ENCODE assay signal across 8 cellular contexts in the genomic region with DNA sequence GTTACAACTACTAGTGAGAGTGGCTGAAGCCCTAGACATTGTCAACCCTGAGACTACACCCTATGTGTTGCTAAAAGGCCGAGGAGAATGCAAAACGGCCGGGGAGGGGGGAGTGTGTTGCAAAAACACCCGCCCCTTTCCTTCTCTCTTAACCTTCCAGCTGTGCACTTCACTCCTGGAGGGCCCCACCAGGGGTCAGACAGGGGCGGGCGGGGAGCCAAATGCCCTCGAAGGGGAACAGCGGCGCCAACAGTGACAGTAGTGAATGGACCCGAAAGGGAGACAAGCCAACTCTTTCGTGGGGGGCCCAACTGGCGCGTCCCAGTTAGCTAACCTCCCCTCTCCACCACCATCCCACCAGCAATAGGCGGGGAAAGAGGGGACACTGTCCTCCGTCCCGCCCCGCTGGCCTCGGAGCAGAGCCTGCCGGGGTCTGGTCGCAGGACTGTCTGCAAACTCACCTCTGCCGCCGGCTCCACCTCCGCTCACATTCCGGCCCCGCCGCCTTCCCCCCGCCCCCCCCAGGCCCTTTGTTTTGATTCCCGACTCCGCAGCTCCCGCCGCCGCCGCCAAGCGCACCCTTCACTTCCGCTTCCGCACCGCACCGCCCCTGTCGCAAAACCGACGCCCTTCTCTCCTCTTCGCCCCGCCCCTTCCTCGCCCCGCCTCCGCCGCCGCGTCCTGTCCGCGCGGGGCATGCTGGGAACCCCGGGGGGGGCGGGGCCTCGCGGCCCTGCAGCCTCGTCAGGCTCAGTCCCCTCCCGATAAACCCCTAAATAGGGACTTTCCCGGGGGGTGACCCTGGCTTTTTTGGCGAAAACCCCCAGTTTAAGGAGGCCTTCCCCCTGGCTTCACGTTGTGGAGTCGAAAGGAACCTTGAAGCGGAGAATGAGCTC. TPM values are rescaled to one million over a fixed set of nuclear protein-coding genes. Genes with fewer than 3 reads are reported as not detected.
A peak's percentile ranks its signal among the peaks of the same experiment; 100 is the strongest.
DNase-seq lines count a peak whose midpoint lies in the region; ATAC-seq and TF ChIP-seq lines count a peak whose summit lies in the region.

A gene with protein sequence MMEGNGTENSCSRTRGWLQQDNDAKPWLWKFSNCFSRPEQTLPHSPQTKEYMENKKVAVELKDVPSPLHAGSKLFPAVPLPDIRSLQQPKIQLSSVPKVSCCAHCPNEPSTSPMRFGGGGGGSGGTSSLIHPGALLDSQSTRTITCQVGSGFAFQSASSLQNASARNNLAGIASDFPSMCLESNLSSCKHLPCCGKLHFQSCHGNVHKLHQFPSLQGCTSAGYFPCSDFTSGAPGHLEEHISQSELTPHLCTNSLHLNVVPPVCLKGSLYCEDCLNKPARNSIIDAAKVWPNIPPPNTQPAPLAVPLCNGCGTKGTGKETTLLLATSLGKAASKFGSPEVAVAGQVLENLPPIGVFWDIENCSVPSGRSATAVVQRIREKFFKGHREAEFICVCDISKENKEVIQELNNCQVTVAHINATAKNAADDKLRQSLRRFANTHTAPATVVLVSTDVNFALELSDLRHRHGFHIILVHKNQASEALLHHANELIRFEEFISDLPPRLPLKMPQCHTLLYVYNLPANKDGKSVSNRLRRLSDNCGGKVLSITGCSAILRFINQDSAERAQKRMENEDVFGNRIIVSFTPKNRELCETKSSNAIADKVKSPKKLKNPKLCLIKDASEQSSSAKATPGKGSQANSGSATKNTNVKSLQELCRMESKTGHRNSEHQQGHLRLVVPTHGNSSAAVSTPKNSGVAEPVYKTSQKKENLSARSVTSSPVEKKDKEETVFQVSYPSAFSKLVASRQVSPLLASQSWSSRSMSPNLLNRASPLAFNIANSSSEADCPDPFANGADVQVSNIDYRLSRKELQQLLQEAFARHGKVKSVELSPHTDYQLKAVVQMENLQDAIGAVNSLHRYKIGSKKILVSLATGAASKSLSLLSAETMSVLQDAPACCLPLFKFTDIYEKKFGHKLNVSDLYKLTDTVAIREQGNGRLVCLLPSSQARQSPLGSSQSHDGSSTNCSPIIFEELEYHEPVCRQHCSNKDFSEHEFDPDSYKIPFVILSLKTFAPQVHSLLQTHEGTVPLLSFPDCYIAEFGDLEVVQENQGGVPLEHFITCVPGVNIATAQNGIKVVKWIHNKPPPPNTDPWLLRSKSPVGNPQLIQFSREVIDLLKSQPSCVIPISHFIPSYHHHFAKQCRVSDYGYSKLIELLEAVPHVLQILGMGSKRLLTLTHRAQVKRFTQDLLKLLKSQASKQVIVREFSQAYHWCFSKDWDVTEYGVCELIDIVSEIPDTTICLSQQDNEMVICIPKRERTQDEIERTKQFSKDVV (N-terminal part only) (minus strand): TSS at position 598 of the 896 bp plus-strand sequence. CDS start 3,921 bp downstream, outside the sequence.

- H3K27me3 Mint-ChIP-seq in naive B cell: no peaks in the 10 kb centered on the region

- peak within 1 kb of the TSS; percentile 99 for H3K27ac ChIP-seq in DND-41 (ENCODE audit: low read length)
- peak within 1 kb of the TSS; percentile 100 for H3K27ac ChIP-seq in GM23248
- peak within 1 kb of the TSS; percentile 97 to 100 (median 100) for H3K27ac ChIP-seq in esophagus squamous epithelium

- H3K9me3 Mint-ChIP-seq in naive B cell: no peaks in the 10 kb centered on the region
- H3K9me3 Mint-ChIP-seq in stimulated activated effector memory CD8-positive, alpha-beta T cell treated with anti-CD3 and anti-CD28 coated beads, Interleukin-12 subunit alpha, Interleukin-12 subunit beta, amount 100 ng/mL, for 72 hours: no peaks in the 10 kb centered on the region

- in situ Hi-C loops in GM23248 (cut with MboI): no loop called here

- WGBS in GM23248 (ENCODE audit: low coverage in 1 of 2, low lambda C conversion rate in 2 of 2, missing lambda C conversion rate in 2 of 2), 2 experiments: 1 to 2% methylated on average over 26 to 57 of the region's 63 CpGs
- 1 to 3% methylated on average over 11 to 15 of the region's 63 CpGs for WGBS in esophagus squamous epithelium, 2 donors

- peaks cover 51% of the 10 kb centered on the region for H3K79me2 ChIP-seq in DND-41 (ENCODE audit: insufficient read depth, low read length)
- H3K79me2 ChIP-seq in GM23248 (ENCODE audit: insufficient read depth): peaks cover 50% of the 10 kb centered on the region

- H3K9ac ChIP-seq in DND-41 (ENCODE audit: low read depth, low read length): peak within 1 kb of the TSS; percentile 90
- peak within 1 kb of the TSS; percentile 100 for H3K9ac ChIP-seq in GM23248

- intact Hi-C loops in esophagus squamous epithelium (cut with DNase I): no loop called here

- H3K4me1 Mint-ChIP-seq in naive B cell: peaks cover 31 to 46% (median 37%) of the 10 kb centered on the region in 3 donors
- peaks cover 34% of the 10 kb centered on the region for H3K4me1 Mint-ChIP-seq in stimulated activated effector memory CD8-positive, alpha-beta T cell treated with anti-CD3 and anti-CD28 coated beads, Interleukin-12 subunit alpha, Interleukin-12 subunit beta, amount 100 ng/mL, for 72 hours

- ATAC-seq in DND-41 (ENCODE audit: insufficient read depth, low read depth) (peak; percentile 80), naive B cell (ENCODE audit: low read depth in 2 of 2) (peak; percentile 71 to 72)
- peak; percentile 81 for ATAC-seq in stimulated activated effector memory CD8-positive, alpha-beta T cell treated with anti-CD3 and anti-CD28 coated beads, Interleukin-12 subunit alpha, Interleukin-12 subunit beta, amount 100 ng/mL, for 72 hours

- H3K27me3 ChIP-seq in DND-41 (ENCODE audit: insufficient read depth, low read length, poor library complexity) (no peaks in the 10 kb centered on the region), GM23248 (replicated peaks; ENCODE audit: insufficient read depth) (no peaks in the 10 kb centered on the region), esophagus squamous epithelium (no peaks in the 10 kb centered on the region)

- DNase-seq in DND-41 (peak; percentile 98), GM23248 (peak; percentile 98), Kasumi-1 (lab: John Stamatoyannopoulos, UW) (peak; percentile 56 to 62), RKO (ENCODE audit: low spot score) (peak; percentile 94), activated T-helper 1 cell treated with Interleukin-2 at 50 U/mL for 16 hours (ENCODE audit: low read depth) (peak; percentile 100), esophagus squamous epithelium (lab: John Stamatoyannopoulos, UW) (peak; percentile 91), naive B cell (peak; percentile 100)
- peak; percentile 99 to 100 for DNase-seq in stimulated activated effector memory CD8-positive, alpha-beta T cell treated with anti-CD3 and anti-CD28 coated beads, Interleukin-12 subunit alpha, Interleukin-12 subunit beta, amount 100 ng/mL, for 72 hours (ENCODE audit: low spot score in 2 of 2)

- no peaks in the 10 kb centered on the region for H3K9me2 ChIP-seq in GM23248 (ENCODE audit: insufficient read depth)

- TF ChIP-seq CTCF in DND-41 (IDR thresholded peaks at IDR 0.05; ENCODE audit: borderline replicate concordance, extremely low read depth, low read length, poor library complexity, severe bottlenecking) (peak; percentile 54), esophagus squamous epithelium (IDR thresholded peaks at IDR 0.05) (peak in 5 of 6 experiments; percentile 10 to 34 (median 29))

- peak within 1 kb of the TSS; percentile 96 for H3K4me2 ChIP-seq in DND-41 (ENCODE audit: insufficient read depth, low read length)
- H3K4me2 ChIP-seq in GM23248 (ENCODE audit: unreplicated experiment): peak within 1 kb of the TSS; percentile 99

- H3F3A ChIP-seq in GM23248 (ENCODE audit: insufficient read depth): peaks cover 31% of the 10 kb centered on the region

- H3K4me1 ChIP-seq in DND-41 (ENCODE audit: insufficient read depth, low read length): peaks cover 31% of the 10 kb centered on the region
- peaks cover 27% of the 10 kb centered on the region for H3K4me1 ChIP-seq in GM23248 (ENCODE audit: insufficient read depth)
- H3K4me1 ChIP-seq in esophagus squamous epithelium: peaks cover 8 to 39% (median 17%) of the 10 kb centered on the region in 3 donors

- peaks cover 0 to 7% of the 10 kb centered on the region in 2 donors for H3K36me3 Mint-ChIP-seq in naive B cell
- peaks cover 18% of the 10 kb centered on the region for H3K36me3 Mint-ChIP-seq in stimulated activated effector memory CD8-positive, alpha-beta T cell treated with anti-CD3 and anti-CD28 coated beads, Interleukin-12 subunit alpha, Interleukin-12 subunit beta, amount 100 ng/mL, for 72 hours

- TF ChIP-seq POLR2A in esophagus squamous epithelium (IDR thresholded peaks at IDR 0.05): peak in 3 of 4 donors; percentile 79 to 99 (median 93)

- peak within 1 kb of the TSS; percentile 79 to 97 for H3K4me3 ChIP-seq in DND-41 (ENCODE audit: low read depth in 1 of 2, low read length in 2 of 2)
- peak within 1 kb of the TSS; percentile 94 for H3K4me3 ChIP-seq in GM23248
- H3K4me3 ChIP-seq in esophagus squamous epithelium: peak within 1 kb of the TSS; percentile 71 to 98 (median 86)

- H3K4me3 Mint-ChIP-seq in naive B cell: peak within 1 kb of the TSS; percentile 88 to 97 (median 94)
- H3K4me3 Mint-ChIP-seq in stimulated activated effector memory CD8-positive, alpha-beta T cell treated with anti-CD3 and anti-CD28 coated beads, Interleukin-12 subunit alpha, Interleukin-12 subunit beta, amount 100 ng/mL, for 72 hours: peak within 1 kb of the TSS; percentile 79

- H4K20me1 ChIP-seq in DND-41 (ENCODE audit: insufficient read depth, low read length): peaks cover 11% of the 10 kb centered on the region
- H4K20me1 ChIP-seq in GM23248 (ENCODE audit: insufficient read depth): no peaks in the 10 kb centered on the region

- peak within 1 kb of the TSS; percentile 97 for H2AFZ ChIP-seq in DND-41 (ENCODE audit: low read depth, low read length)
- H2AFZ ChIP-seq in GM23248: peak within 1 kb of the TSS; percentile 84

- H3K36me3 ChIP-seq in DND-41 (ENCODE audit: insufficient read depth, low read length): peaks cover 15% of the 10 kb centered on the region
- peaks cover 12% of the 10 kb centered on the region for H3K36me3 ChIP-seq in GM23248 (ENCODE audit: low read depth)
- peaks cover 4 to 20% (median 12%) of the 10 kb centered on the region in 3 donors for H3K36me3 ChIP-seq in esophagus squamous epithelium

- no peaks in the 10 kb centered on the region for H3K9me3 ChIP-seq in DND-41 (ENCODE audit: insufficient read depth, low read length, severe bottlenecking)
- H3K9me3 ChIP-seq in GM23248 (ENCODE audit: low read depth): no peaks in the 10 kb centered on the region
- no peaks in the 10 kb centered on the region for H3K9me3 ChIP-seq in esophagus squamous epithelium

- H3K27ac Mint-ChIP-seq in naive B cell: peak within 1 kb of the TSS; percentile 99 to 100 (median 99)
- peak within 1 kb of the TSS; percentile 96 for H3K27ac Mint-ChIP-seq in stimulated activated effector memory CD8-positive, alpha-beta T cell treated with anti-CD3 and anti-CD28 coated beads, Interleukin-12 subunit alpha, Interleukin-12 subunit beta, amount 100 ng/mL, for 72 hours

RNA-seq across cellular contexts. Expression of the gene that starts here (rescaled TPM):
- total RNA-seq in GM23248 (2014; rRNA removed; shearing (Covaris generic)): 12.8 and 20.1 TPM in 2 replicates
- polyA plus RNA-seq in GM23248 (2016; fragmentation: Nextera tagmentation; extraction: Ambion mirVana): 9.2 and 9.7 TPM in 2 replicates
- total RNA-seq in esophagus squamous epithelium: 10 to 100 TPM; 16.8 to 33.8 (median 19.2) TPM
- 10 to 100 TPM; 28.6 to 54.3 (median 34.5) TPM for polyA plus RNA-seq in naive B cell (ENCODE audit: low read depth in 6 of 6)

Comparison
In these comparisons a context has a peak if more than half of its experiments do, and no peak if none do; other contexts are left out.
1. Peak in every context shown above with its lines: DNase-seq, ATAC-seq, H3K4me3 ChIP-seq and H3K27ac ChIP-seq.